Comparison of ENCODE assay signal across 1 cellular context in the genomic region with DNA sequence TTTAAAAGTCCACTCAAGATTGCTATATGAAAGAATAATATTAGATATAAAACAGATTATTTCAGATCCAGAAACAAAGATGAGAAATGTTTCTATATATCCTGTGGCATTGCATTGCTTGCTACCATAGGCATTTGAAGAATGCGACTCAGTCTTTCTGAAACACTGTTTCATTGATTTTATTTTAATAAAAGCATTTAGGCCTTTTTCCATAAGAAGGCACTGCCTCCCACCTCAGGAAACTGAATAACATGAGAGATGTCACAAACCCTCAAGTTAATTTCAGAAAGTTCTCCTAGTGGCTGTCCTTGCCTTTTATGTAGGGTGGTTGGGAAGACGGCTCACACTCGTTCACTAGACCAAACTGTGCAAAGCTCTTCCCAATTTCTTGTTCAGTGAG.
TF ChIP-seq lines count a peak whose summit lies in the region.

No MANE protein-coding gene starts in this region.

TF ChIP-seq in WTC11, 78 proteins besides CTCF, POLR2A, EP300 and RAD21 (continued from another document):
- TF ChIP-seq ETV6 (CRISPR knock-in tag; IDR thresholded peaks at IDR 0.05) (no peak), E2F5 (CRISPR knock-in tag; IDR thresholded peaks at IDR 0.05) (no peak), ZNF317 (CRISPR knock-in tag; IDR thresholded peaks at IDR 0.05; ENCODE audit: borderline replicate concordance, low read depth) (no peak), ERG (CRISPR knock-in tag; IDR thresholded peaks at IDR 0.05) (no peak)
